Comparison of ENCODE assay signal across 8 cellular contexts in the genomic region with DNA sequence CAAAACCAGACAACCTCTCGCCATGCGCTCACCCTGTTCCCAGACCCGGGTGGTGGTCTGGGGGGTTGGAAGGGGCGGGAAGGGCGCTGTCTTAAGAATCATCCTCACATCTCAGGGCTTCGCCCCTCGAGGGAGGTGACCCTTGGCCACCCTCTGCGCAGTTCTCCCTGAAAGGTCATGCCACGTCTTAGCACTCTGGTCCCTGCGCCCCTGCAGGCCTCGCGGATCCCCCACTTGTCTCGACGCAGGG. TPM values are rescaled to one million over a fixed set of nuclear protein-coding genes. Genes with fewer than 3 reads are reported as not detected.
DNase-seq lines count a peak whose midpoint lies in the region; ATAC-seq and FAIRE-seq lines count a peak whose summit lies in the region.

No MANE protein-coding gene starts in this region.

- H3K9me3 Mint-ChIP-seq in activated naive CD4-positive, alpha-beta T cell treated with anti-CD3 and anti-CD28 coated beads, Interleukin-2, amount 50 U/mL, for 24 hours, result no peaks in the 10 kb centered on the region
- no peaks in the 10 kb centered on the region for H3K9me3 Mint-ChIP-seq in memory B cell

- H3K36me3 Mint-ChIP-seq in activated naive CD4-positive, alpha-beta T cell treated with anti-CD3 and anti-CD28 coated beads, Interleukin-2, amount 50 U/mL, for 24 hours, result no peaks in the 10 kb centered on the region
- no peaks in the 10 kb centered on the region for H3K36me3 Mint-ChIP-seq in memory B cell

- ATAC-seq in memory B cell (ENCODE audit: low read depth) (no peak), left colon (no peak)

- peaks cover 31% of the 10 kb centered on the region for H3K27me3 Mint-ChIP-seq in activated naive CD4-positive, alpha-beta T cell treated with anti-CD3 and anti-CD28 coated beads, Interleukin-2, amount 50 U/mL, for 24 hours
- H3K27me3 Mint-ChIP-seq in memory B cell, result peaks cover 21% of the 10 kb centered on the region

- intact Hi-C loops in left colon (cut with DNase I, micrococcal nuclease), result no loop called here

- H3K27ac Mint-ChIP-seq in activated naive CD4-positive, alpha-beta T cell treated with anti-CD3 and anti-CD28 coated beads, Interleukin-2, amount 50 U/mL, for 24 hours, result no peak overlapping the region
- no peak overlapping the region for H3K27ac Mint-ChIP-seq in memory B cell

- H3K4me1 Mint-ChIP-seq in activated naive CD4-positive, alpha-beta T cell treated with anti-CD3 and anti-CD28 coated beads, Interleukin-2, amount 50 U/mL, for 24 hours, result peaks cover 9% of the 10 kb centered on the region
- H3K4me1 Mint-ChIP-seq in memory B cell, result peaks cover 8% of the 10 kb centered on the region

- FAIRE-seq in urothelium cell line (lab: Jason Lieb, UNC), result peak; percentile 93

- no peak for DNase-seq in activated naive CD4-positive, alpha-beta T cell (lab: John Stamatoyannopoulos, UW)
- DNase-seq in brain pericyte (ENCODE audit: low read depth, low spot score), result peak; percentile 74
- no peak for DNase-seq in memory B cell (ENCODE audit: low spot score in 2 of 2)
- DNase-seq in urothelium cell line (ENCODE audit: low spot score), result no peak
- DNase-seq in dermis blood vessel endothelial cell, result no peak
- no peak for DNase-seq in stimulated activated CD4-positive, alpha-beta T cell treated with anti-CD3 and anti-CD28 coated beads, Interleukin-4, amount 100 ng/mL, for 4 hours
- DNase-seq in left colon, result no peak

- H3K4me3 Mint-ChIP-seq in activated naive CD4-positive, alpha-beta T cell treated with anti-CD3 and anti-CD28 coated beads, Interleukin-2, amount 50 U/mL, for 24 hours, result peak overlapping the region; percentile 49
- peak overlapping the region; percentile 73 for H3K4me3 Mint-ChIP-seq in memory B cell

RNA-seq across cellular contexts. Expression of gene CAPRIN2, which starts 40.6 kb away (rescaled TPM):
- total RNA-seq in dermis blood vessel endothelial cell, result 12.0 and 13.4 TPM in 2 replicates
- 10 to 100 TPM; 10.3 to 13.9 TPM for total RNA-seq in left colon
